Comparison of ENCODE assay signal across 14 cellular contexts in the genomic region with DNA sequence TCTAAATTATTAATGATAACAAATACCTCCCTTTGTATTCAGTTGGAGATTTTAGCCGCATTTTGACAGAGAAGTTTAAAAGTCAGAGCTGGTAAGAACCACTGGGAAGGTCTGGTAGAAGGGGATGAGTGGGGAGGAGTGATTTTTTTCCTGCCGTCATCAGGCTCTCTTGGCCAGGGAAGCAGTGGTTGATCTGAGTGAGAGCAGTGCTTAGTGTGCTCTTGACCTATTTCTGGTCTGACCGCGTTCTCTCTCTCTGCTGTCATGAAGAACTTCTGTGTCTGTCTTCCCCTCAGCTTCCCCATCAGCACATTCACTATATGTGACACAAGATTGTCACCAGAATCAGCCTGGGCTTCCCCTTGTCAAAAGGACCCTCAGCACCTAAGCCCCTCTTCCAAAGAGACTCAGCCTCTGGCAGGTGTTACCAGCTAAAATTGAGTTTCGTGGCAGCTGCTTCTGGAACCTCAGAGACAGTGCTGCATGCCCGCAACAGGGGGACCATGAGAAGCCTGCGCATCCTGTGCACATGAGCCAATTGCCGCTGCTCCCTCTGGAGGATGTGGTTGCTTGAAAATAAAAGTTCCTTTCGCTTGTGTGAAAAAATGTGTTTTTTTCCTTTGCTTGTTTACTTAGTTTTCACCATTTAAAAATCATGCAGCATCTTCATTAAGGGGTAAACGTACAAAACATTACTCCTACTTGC.
"Had no signal": no experiment of that assay in that cellular context is flagged by ENCODE, and none has a peak within 500 bp of the region (broad histone marks: within the 10 kb centered on the region; RNA-seq: fewer than 3 reads in every experiment).

No MANE protein-coding gene starts in this region.

- H3K4me3 ChIP-seq: lung, tibial artery had no signal

- H3K4me1 ChIP-seq: tibial artery had no signal

- DNase-seq: activated CD4-positive, alpha-beta T cell treated with anti-CD3 and anti-CD28 coated beads for 1 hour; activated gamma-delta T cell treated with Interleukin-2 at 50 U/mL for 16 hours; anterior cingulate cortex; brain microvascular endothelial cell; foreskin melanocyte; head of caudate nucleus; immature natural killer cell; midbrain; stimulated activated CD4-positive, alpha-beta T cell treated with anti-CD3 and anti-CD28 coated beads, Interleukin-1b, Interleukin-23, amount 100 ng/mL, for 48 hours; T1000; tibial artery had no signal

- H3K27me3 ChIP-seq: brain microvascular endothelial cell, tibial artery had no signal

- H3K27ac ChIP-seq: brain microvascular endothelial cell, epithelial cell of prostate, tibial artery, VCaP had no signal

- H3K9me3 ChIP-seq: tibial artery had no signal

- H3K36me3 ChIP-seq: brain microvascular endothelial cell, tibial artery had no signal
